In the genomic region with DNA sequence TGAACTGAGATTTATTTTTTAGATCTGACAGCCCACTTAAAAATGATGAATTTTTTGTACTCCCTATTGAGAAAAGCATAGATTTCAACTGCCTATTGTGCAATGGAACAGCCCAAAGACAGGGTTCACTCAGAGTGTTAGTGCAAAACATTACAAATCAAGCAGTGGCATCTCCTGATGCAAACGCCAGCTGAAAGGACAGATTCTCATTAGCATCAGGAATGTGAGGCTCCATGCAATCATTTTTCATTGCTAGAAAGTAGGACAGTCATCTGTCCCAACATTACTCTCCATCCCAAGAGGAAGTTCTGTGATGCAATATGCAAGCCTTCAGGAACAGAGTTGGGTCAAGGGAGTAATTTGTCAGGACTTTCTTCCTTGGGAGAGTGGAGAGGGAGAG, we compare ENCODE assay signal across 7 cellular contexts.
DNase-seq lines count a peak whose midpoint lies in the region; ATAC-seq and TF ChIP-seq lines count a peak whose summit lies in the region.
"Not testable (repeated sequence)": the region's sequence is repeated elsewhere in the genome, so short reads cannot be mapped to it uniquely, and the experiment has no call there.

No MANE protein-coding gene starts in this region.

- H3K9me3 ChIP-seq in body of pancreas, psoas muscle, upper lobe of right lung: not testable (repeated sequence)

- not testable (repeated sequence) for H3K9me3 Mint-ChIP-seq in mesothelial cell of epicardium

- DNase-seq in MV-4-11 (lab: John Stamatoyannopoulos, UW) (peak; percentile 39), body of pancreas (peak in 1 of 4 donors; percentile 3), fibroblast of mammary gland (ENCODE audit: low read depth) (peak; percentile 18)
- DNase-seq in Right ventricle myocardium superior; mesothelial cell of epicardium (ENCODE audit: low spot score in 2 of 2, unreplicated experiment in 2 of 2); psoas muscle; upper lobe of right lung: not testable (repeated sequence)

- not testable (repeated sequence) for H3K36me3 ChIP-seq in body of pancreas (replicated peaks in 1 of 2; ENCODE audit: insufficient read depth in 1 of 2, low read depth in 2 of 2); psoas muscle (ENCODE audit: insufficient read depth in 1 of 2, low read depth in 1 of 2); upper lobe of right lung

- H3K27ac ChIP-seq in body of pancreas, psoas muscle, upper lobe of right lung: not testable (repeated sequence)

- H3K27me3 ChIP-seq in body of pancreas; psoas muscle (ENCODE audit: insufficient read depth in 3 of 3, low read length in 2 of 3); upper lobe of right lung: not testable (repeated sequence)

- not testable (repeated sequence) for TF ChIP-seq CTCF in body of pancreas (IDR thresholded peaks at IDR 0.05); fibroblast of mammary gland (conservative IDR thresholded peaks at IDR 0.05; ENCODE audit: control insufficient read depth, insufficient read depth, low read depth, low read length); mesothelial cell of epicardium (IDR thresholded peaks at IDR 0.05; ENCODE audit: unreplicated experiment); psoas muscle (IDR thresholded peaks at IDR 0.05); upper lobe of right lung (IDR thresholded peaks at IDR 0.05)

- H3K4me3 ChIP-seq in body of pancreas; fibroblast of mammary gland (ENCODE audit: control insufficient read depth, low read depth, low read length); psoas muscle; upper lobe of right lung: not testable (repeated sequence)

- H3K27me3 Mint-ChIP-seq in mesothelial cell of epicardium (ENCODE audit: low read depth) = peaks cover 12% of the 10 kb centered on the region

- peak overlapping the region; percentile 55 for H3K27ac Mint-ChIP-seq in mesothelial cell of epicardium

- H3K36me3 Mint-ChIP-seq in mesothelial cell of epicardium = not testable (repeated sequence)

- ATAC-seq in body of pancreas (peak; percentile 64), Right ventricle myocardium superior (ENCODE audit: poor library complexity) (peak; percentile 36), psoas muscle (peak in 3 of 4 donors; percentile 66 to 81 (median 77)), upper lobe of right lung (peak; percentile 61)

- H3K4me3 Mint-ChIP-seq in mesothelial cell of epicardium = not testable (repeated sequence)

- not testable (repeated sequence) for H3K4me1 ChIP-seq in body of pancreas, psoas muscle, upper lobe of right lung

- WGBS in body of pancreas, 2 donors = 62 to 70% methylated on average over 1 of the region's 1 CpG
- 14 to 27% (median 25%) methylated on average over 1 of the region's 1 CpG for WGBS in psoas muscle, 3 donors

- peaks cover 14% of the 10 kb centered on the region for H3K4me1 Mint-ChIP-seq in mesothelial cell of epicardium

- TF ChIP-seq POLR2A in body of pancreas (IDR thresholded peaks at IDR 0.05) = not testable (repeated sequence)

- intact Hi-C loops in body of pancreas (cut with DNase I); Right ventricle myocardium superior (cut with DNase I); psoas muscle (cut with DNase I); upper lobe of right lung (cut with DNase I): not testable (repeated sequence)
